In the genomic region with DNA sequence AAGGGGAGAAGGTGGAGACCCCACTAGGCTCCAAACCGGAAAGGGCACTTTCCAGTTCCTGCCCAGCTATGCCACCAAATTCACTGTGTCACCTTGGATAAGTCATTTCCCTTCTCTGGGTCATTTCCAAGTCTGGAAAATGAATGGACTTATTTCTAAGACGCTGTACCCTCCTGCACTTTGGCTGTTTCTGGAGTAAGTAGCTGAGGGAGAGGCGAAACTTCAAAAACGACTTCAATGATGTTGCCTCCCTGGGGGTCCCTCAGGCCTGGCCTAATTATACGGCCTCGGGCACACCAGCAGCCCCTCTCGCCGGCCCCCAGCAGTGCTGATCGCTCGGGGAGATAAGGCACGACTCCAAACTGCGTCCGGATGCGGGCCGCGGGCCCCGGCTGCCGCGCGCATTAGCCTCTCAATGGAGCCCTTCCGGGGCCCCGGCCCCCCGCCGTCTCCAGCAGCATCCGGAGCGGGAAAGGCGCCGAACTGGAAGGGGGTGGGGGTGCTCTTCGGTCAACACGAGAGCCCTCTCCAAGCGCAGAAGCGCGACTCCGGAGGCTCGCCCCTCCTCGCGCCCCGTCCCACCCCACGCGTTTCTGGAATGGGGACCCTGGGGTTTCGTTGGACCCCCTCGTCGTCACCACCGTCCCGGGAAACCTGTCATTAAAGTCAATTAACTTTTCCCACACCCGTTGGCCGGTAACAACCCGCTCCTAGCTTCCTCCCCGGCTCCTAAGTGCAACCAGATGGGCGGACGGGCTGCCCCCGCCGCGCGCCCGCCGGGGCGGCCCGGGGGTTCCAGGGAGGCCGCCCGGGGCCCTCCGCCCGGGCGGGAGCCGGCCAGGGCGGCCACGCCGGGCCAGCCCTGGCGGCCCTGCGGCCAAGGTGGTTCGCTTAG, we compare ENCODE assay signal across 8 cellular contexts. TPM values are rescaled to one million over a fixed set of nuclear protein-coding genes. Genes with fewer than 3 reads are reported as not detected.
DNase-seq lines count a peak whose midpoint lies in the region; ATAC-seq and TF ChIP-seq lines count a peak whose summit lies in the region.

No MANE protein-coding gene starts in this region.

- no TSS peak for BruUV-seq in A673 (replicated peaks; lab: Mats Ljungman, UMichigan)

- no peaks in the 10 kb centered on the region for H3K27me3 ChIP-seq in A673 (replicated peaks; ENCODE audit: insufficient read depth, low read depth, low read length, poor library complexity)
- peaks cover 43% of the 10 kb centered on the region for H3K27me3 ChIP-seq in OCI-LY3 (ENCODE audit: low read depth, low read length)
- no peaks in the 10 kb centered on the region for H3K27me3 ChIP-seq in skeletal muscle tissue (ENCODE audit: control insufficient read depth in 3 of 3, insufficient read depth in 3 of 3, low read length in 3 of 3)

- DNase-seq in A673 (ENCODE audit: low spot score): peak; percentile 98
- peak; percentile 82 for DNase-seq in astrocyte of the hippocampus (ENCODE audit: low read depth, low spot score)

- ATAC-seq in GM19351 (IDR thresholded peaks at IDR 0.05; ENCODE audit: unreplicated experiment): no peak
- ATAC-seq in GM19023 (IDR thresholded peaks at IDR 0.05; ENCODE audit: unreplicated experiment): no peak

- H3K9me3 ChIP-seq in A673 (ENCODE audit: low read depth, low read length, poor library complexity, severe bottlenecking): no peaks in the 10 kb centered on the region
- H3K9me3 ChIP-seq in OCI-LY3 (ENCODE audit: insufficient read depth, low read length): no peaks in the 10 kb centered on the region
- no peaks in the 10 kb centered on the region for H3K9me3 ChIP-seq in skeletal muscle tissue (ENCODE audit: control insufficient read depth in 3 of 3, low read length in 3 of 3)

- intact Hi-C loops in A673 (cut with micrococcal nuclease; ENCODE audit: unreplicated experiment): loop anchor here (1.0 to 2.0 kb wide), 2 partner anchors 242 to 360 kb away; no protein-coding TSS in a partner anchor

- peak overlapping the region; percentile 98 for H3K27ac ChIP-seq in A673 (ENCODE audit: low read depth, low read length, poor library complexity, severe bottlenecking)
- no peak overlapping the region for H3K27ac ChIP-seq in OCI-LY3 (ENCODE audit: low read length)
- H3K27ac ChIP-seq in skeletal muscle tissue (ENCODE audit: low read depth, low read length): peak overlapping the region; percentile 86

- H3K36me3 ChIP-seq in A673 (ENCODE audit: insufficient read depth, low read length, poor library complexity, severe bottlenecking) (peaks cover 34% of the 10 kb centered on the region), OCI-LY3 (replicated peaks; ENCODE audit: low read depth, low read length) (no peaks in the 10 kb centered on the region), skeletal muscle tissue (ENCODE audit: control insufficient read depth in 3 of 3, insufficient read depth in 3 of 3, low read length in 3 of 3) (peaks cover 0 to 14% (median 4%) of the 10 kb centered on the region in 3 donors)

- peak overlapping the region; percentile 93 for H2AFZ ChIP-seq in OCI-LY3 (ENCODE audit: low read depth, low read length)

- H3K4me1 ChIP-seq in A673 (ENCODE audit: insufficient read depth, low read length, poor library complexity, severe bottlenecking): peaks cover 26% of the 10 kb centered on the region
- peaks cover 30% of the 10 kb centered on the region for H3K4me1 ChIP-seq in OCI-LY3 (ENCODE audit: low read length)
- H3K4me1 ChIP-seq in skeletal muscle tissue (ENCODE audit: control insufficient read depth in 3 of 3, insufficient read depth in 3 of 3, low read length in 3 of 3): peaks cover 35 to 52% (median 48%) of the 10 kb centered on the region in 3 donors

- no peaks in the 10 kb centered on the region for H3K79me2 ChIP-seq in OCI-LY3 (ENCODE audit: low read length)

- TF ChIP-seq CTCF in A673 (conservative IDR thresholded peaks at IDR 0.05; ENCODE audit: low read depth, low read length): no peak
- no peak for TF ChIP-seq CTCF in OCI-LY3 (IDR thresholded peaks at IDR 0.05; ENCODE audit: low read depth, low read length)

- CTCF ChIA-PET in A673 (lab: Charles Lee): interaction anchor here (1.0 to 2.9 kb wide), 4 partner anchors 175 to 243 kb away, joined by 3 to 20 read pairs (median 12); no protein-coding TSS in a partner anchor

- H3K9ac ChIP-seq in OCI-LY3 (ENCODE audit: low read length) (peak overlapping the region; percentile 74), skeletal muscle tissue (ENCODE audit: low read depth in 1 of 3, low read length in 3 of 3) (peak overlapping the region; percentile 72 to 81 (median 81))

- no peaks in the 10 kb centered on the region for H4K20me1 ChIP-seq in OCI-LY3 (ENCODE audit: insufficient read depth, low read length)

- POLR2A ChIA-PET in A673 (lab: Charles Lee; ENCODE audit: low non-redundant PET): interaction anchor here (0.6 to 1.9 kb wide), 5 partner anchors 64 to 373 kb away, joined by 3 to 23 read pairs (median 3); no protein-coding TSS in a partner anchor

- peak; percentile 46 for TF ChIP-seq POLR2A in GM19099 (IDR thresholded peaks at IDR 0.05; ENCODE audit: extremely low read depth, insufficient read length, low read depth)

- H3K4me3 ChIP-seq in A673 (ENCODE audit: low read depth, low read length, poor library complexity, severe bottlenecking): peak overlapping the region; percentile 93
- peak overlapping the region; percentile 88 for H3K4me3 ChIP-seq in OCI-LY3 (ENCODE audit: low read length)
- peak overlapping the region; percentile 8 for H3K4me3 ChIP-seq in iPS-11a (ENCODE audit: low read depth, low read length)
- peak overlapping the region in 2 of 3 donors; percentile 60 to 74 for H3K4me3 ChIP-seq in skeletal muscle tissue (ENCODE audit: low read length in 3 of 3)

- H3K4me2 ChIP-seq in OCI-LY3 (ENCODE audit: low read length): peak overlapping the region; percentile 97

RNA-seq across cellular contexts. Expression of gene HES1, which starts 4.8 kb away (rescaled TPM):
- total RNA-seq in A673 (2021) (136 and 139 TPM in 2 replicates), skeletal muscle tissue (23.0 TPM)

Comparison
In these comparisons a context has a peak if more than half of its experiments do, and no peak if none do; other contexts are left out.
1. H3K4me3 ChIP-seq: peak in every context shown above with its lines; median percentile 93 in A673; 88 in OCI-LY3; 67 in skeletal muscle tissue; 8 in iPS-11a.